ENCODE assay signal across 8 cellular contexts in genomic region chr1:201266774-201267173, GRCh38. TPM values are rescaled to one million over a fixed set of nuclear protein-coding genes. Genes with fewer than 3 reads are reported as not detected.
A peak's percentile ranks its signal among the peaks of the same experiment; 100 is the strongest.
DNase-seq lines count a peak whose midpoint lies in the region; ATAC-seq and TF ChIP-seq lines count a peak whose summit lies in the region.
"Had no signal": no experiment of that assay in that cellular context is flagged by ENCODE, and none has a peak within 500 bp of the region (broad histone marks: within the 10 kb centered on the region; RNA-seq: fewer than 3 reads in every experiment).

No MANE protein-coding gene starts in this region.

- no peaks in the 10 kb centered on the region for H3K4me1 ChIP-seq in Panc1 (ENCODE audit: control insufficient read depth, insufficient read depth, low read length)
- peaks cover 43% of the 10 kb centered on the region for H3K4me1 ChIP-seq in skeletal muscle satellite cell (ENCODE audit: control insufficient read depth, insufficient read depth, low read length)

- 0 out of 2 replicates have a peak, but pooled peaks have one; percentile 55 for ATAC-seq in Panc1

- DNase-seq in H4 (ENCODE audit: low spot score), result peak; percentile 60
- peak; percentile 88 for DNase-seq in Panc1 (ENCODE audit: low read depth, low spot score)
- peak; percentile 95 for DNase-seq in epithelial cell of prostate (ENCODE audit: low read depth, low spot score)
- DNase-seq in NCI-H1048 (lab: John Stamatoyannopoulos, UW), result no peak
- no peak for DNase-seq in NCI-H187 treated with DMSO at 0.1 percent for 48 hours (lab: John Stamatoyannopoulos, UW)
- no peak for DNase-seq in stimulated activated CD4-positive, alpha-beta T cell treated with anti-CD3 and anti-CD28 coated beads, Interleukin-12 subunit alpha, Interleukin-12 subunit beta, amount 100 ng/mL, for 4 hours
- DNase-seq: activated CD4-positive, alpha-beta T cell treated with anti-CD3 and anti-CD28 coated beads, Interleukin-2, amount 50 U/mL, for 1 hour had no signal

- CTCF ChIA-PET in Panc1 (lab: Charles Lee), result no interaction called here

- H3K9me3 ChIP-seq in Panc1 (ENCODE audit: control insufficient read depth, insufficient read depth, low read depth, low read length) (no peaks in the 10 kb centered on the region), skeletal muscle satellite cell (replicated peaks; ENCODE audit: low read length) (no peaks in the 10 kb centered on the region)

- TF ChIP-seq CTCF in Panc1 (IDR thresholded peaks at IDR 0.05), result no peak

- H3K27ac ChIP-seq in Panc1 (ENCODE audit: low read length) (no peak overlapping the region), epithelial cell of prostate (peak overlapping the region; percentile 99)

- H3K36me3 ChIP-seq in Panc1 (ENCODE audit: control insufficient read depth, insufficient read depth, low read length) (no peaks in the 10 kb centered on the region), skeletal muscle satellite cell (ENCODE audit: insufficient read depth, low read length) (no peaks in the 10 kb centered on the region)

- peak overlapping the region; percentile 69 for H3K9ac ChIP-seq in skeletal muscle satellite cell (ENCODE audit: low read depth, low read length)

- no TSS peak for BruUV-seq in Panc1 (replicated peaks; lab: Mats Ljungman, UMichigan)

- H3K4me2 ChIP-seq in skeletal muscle satellite cell (ENCODE audit: low read length), result peak overlapping the region; percentile 63

- intact Hi-C loops in Panc1 (cut with micrococcal nuclease; ENCODE audit: unreplicated experiment), result no loop called here

- in situ Hi-C loops in Panc1 (cut with HindIII; ENCODE audit: low pct_unique_long_range_greater_than_20kb, low sequenced_read_pairs), result no loop called here

- POLR2A ChIA-PET in Panc1 (lab: Charles Lee), result no interaction called here

- H3K27me3 ChIP-seq in Panc1 (ENCODE audit: control insufficient read depth, insufficient read depth, low read length) (peaks cover 4% of the 10 kb centered on the region; the same call in 1 of the 2 replicates), skeletal muscle satellite cell (ENCODE audit: control insufficient read depth, insufficient read depth, low read length) (no peaks in the 10 kb centered on the region)

- H3K4me3 ChIP-seq in Panc1 (ENCODE audit: low read depth in 2 of 2, low read length in 2 of 2) (no peak overlapping the region), skeletal muscle satellite cell (ENCODE audit: low read length) (no peak overlapping the region)

RNA-seq across cellular contexts. Expression of gene PKP1, which starts 16.5 kb away (rescaled TPM):
- total RNA-seq in H4 (2014; rRNA removed; shearing (Covaris generic)), result not detected in 2 replicates
- 0.44 TPM for total RNA-seq in Panc1 (2021; ENCODE audit: unreplicated experiment)
- polyA plus RNA-seq in Panc1 (2012; ENCODE audit: insufficient read length), result 0.21 TPM
- total RNA-seq in skeletal muscle satellite cell (2012; rRNA removed), result 0.44 and 1.8 TPM in 2 replicates

Comparison
In these comparisons a context has a peak if more than half of its experiments do, and no peak if none do; other contexts are left out.
1. DNase-seq: peak in H4 (single experiment), Panc1 (single experiment) and epithelial cell of prostate (single experiment); none in NCI-H1048 (single experiment), NCI-H187 treated with DMSO at 0.1 percent for 48 hours (single experiment) and stimulated activated CD4-positive, alpha-beta T cell treated with anti-CD3 and anti-CD28 coated beads, Interleukin-12 subunit alpha, Interleukin-12 subunit beta, amount 100 ng/mL, for 4 hours (single experiment).